Comparison of ENCODE assay signal across 19 cellular contexts in the genomic region with DNA sequence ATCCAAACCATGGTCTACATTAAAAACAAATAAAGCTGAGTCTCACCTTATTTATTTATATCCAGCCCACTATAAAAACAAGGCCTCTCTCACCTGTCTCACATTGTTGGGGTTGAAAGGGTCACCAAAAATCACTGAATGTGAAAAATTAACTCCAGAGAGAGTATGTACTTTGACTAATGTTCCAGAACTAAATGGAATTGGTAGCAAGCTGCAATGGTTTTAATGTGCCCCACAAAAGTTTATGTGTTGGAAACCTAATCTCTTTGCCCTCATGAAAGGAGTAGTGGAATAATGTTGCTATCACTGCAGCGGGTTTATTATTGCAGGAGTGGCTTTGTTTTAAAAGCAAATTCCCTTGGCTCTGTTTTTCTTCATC.
"Had no signal": no experiment of that assay in that cellular context is flagged by ENCODE, and none has a peak within 500 bp of the region (broad histone marks: within the 10 kb centered on the region; RNA-seq: fewer than 3 reads in every experiment).

No MANE protein-coding gene starts in this region.

- DNase-seq: effector memory CD4-positive, alpha-beta T cell; immature natural killer cell; kidney; left cardiac atrium; left ventricle myocardium superior; mesendoderm; naive thymus-derived CD4-positive, alpha-beta T cell; nephron progenitor cell; retina; right lobe of liver; stimulated activated CD4-positive, alpha-beta T cell treated with anti-CD3 and anti-CD28 coated beads, Interleukin-12 subunit alpha, Interleukin-12 subunit beta, amount 100 ng/mL, for 4 hours; stimulated activated naive CD4-positive, alpha-beta T cell treated with Interleukin-2 at 50 U/mL for 16 hours; thyroid gland; upper lobe of left lung had no signal

- H2AFZ ChIP-seq: parathyroid adenoma had no signal

- H3K27ac ChIP-seq: parathyroid adenoma, prostate gland, right lobe of liver, thyroid gland, upper lobe of left lung, vagina had no signal

- H3K4me1 ChIP-seq: prostate gland, thyroid gland, upper lobe of left lung, vagina had no signal

- H3K36me3 ChIP-seq: prostate gland, right lobe of liver, thyroid gland, upper lobe of left lung, vagina had no signal

- H3K4me3 ChIP-seq: prostate gland, right lobe of liver, skin epidermis, thyroid gland, upper lobe of left lung, vagina had no signal

- H3K9ac ChIP-seq: parathyroid adenoma had no signal

- H3K27me3 ChIP-seq: right lobe of liver, thyroid gland, upper lobe of left lung, vagina had no signal

- H3K79me2 ChIP-seq: parathyroid adenoma had no signal

- ATAC-seq: esophagus mucosa; left cardiac atrium; left ventricle myocardium superior; naive thymus-derived CD4-positive, alpha-beta T cell; right lobe of liver had no signal

- H3K9me3 ChIP-seq: prostate gland, right lobe of liver, thyroid gland, upper lobe of left lung, vagina had no signal
